Comparison of ENCODE assay signal across 1 cellular context in genomic region chr9:89282248-89282968, GRCh38.
TF ChIP-seq lines count a peak whose summit lies in the region.

No MANE protein-coding gene starts in this region.

TF ChIP-seq in GM12878, 131 proteins besides CTCF, POLR2A, EP300 and RAD21:
- peak; percentile 12; the same call in 1 of the 2 replicates for TF ChIP-seq DPF2 (IDR thresholded peaks at IDR 0.05)
